In genomic region chr20:9912858-9913434, GRCh38 we compare ENCODE assay signal across 8 cellular contexts.
A peak's percentile ranks its signal among the peaks of the same experiment; 100 is the strongest.
DNase-seq lines count a peak whose midpoint lies in the region; ATAC-seq, FAIRE-seq and TF ChIP-seq lines count a peak whose summit lies in the region.

No MANE protein-coding gene starts in this region.

- no peak overlapping the region for H3K4me3 ChIP-seq in bronchial epithelial cell (ENCODE audit: low read depth, low read length)
- no peak overlapping the region for H3K4me3 ChIP-seq in liver (ENCODE audit: low read depth in 1 of 3, low read length in 3 of 3)

- TF ChIP-seq RAD21 in liver (IDR thresholded peaks at IDR 0.05), result peak; percentile 67 to 75

- no peaks in the 10 kb centered on the region for H3K9me3 ChIP-seq in liver (ENCODE audit: control insufficient read depth in 4 of 4, low read length in 3 of 4)

- no peaks in the 10 kb centered on the region for H3K4me1 ChIP-seq in liver (ENCODE audit: control insufficient read depth in 4 of 4, insufficient read depth in 4 of 4, low read length in 3 of 4)

- DNase-seq in AG09319 (ENCODE audit: extremely low read depth, low read depth) (peak; percentile 4), HTR-8/SVneo (ENCODE audit: insufficient read length, low spot score) (peak; percentile 20), SHP77 (lab: John Stamatoyannopoulos, UW) (peak; percentile 38 to 54), bronchial epithelial cell (ENCODE audit: low read depth) (peak; percentile 43), superior temporal gyrus (ENCODE audit: extremely low spot score) (peak; percentile 92)

- TF ChIP-seq CTCF in AG09319 (IDR thresholded peaks at IDR 0.05; ENCODE audit: low read depth, low read length) (peak; percentile 89), GM12872 (IDR thresholded peaks at IDR 0.05; ENCODE audit: insufficient read depth, low read depth, low read length) (peak; percentile 71; the same call in 2 of the 3 replicates), bronchial epithelial cell (IDR thresholded peaks at IDR 0.05; ENCODE audit: insufficient read depth, low read length, severe bottlenecking) (peak; percentile 68), liver (IDR thresholded peaks at IDR 0.05; ENCODE audit: low read depth, low read length, missing input control) (peak; percentile 74)

- no peak overlapping the region for H3K27ac ChIP-seq in liver (ENCODE audit: low read depth in 1 of 2, low read length in 2 of 2)

- no peaks in the 10 kb centered on the region for H3K36me3 ChIP-seq in bronchial epithelial cell (ENCODE audit: control insufficient read depth, insufficient read depth, low read length)
- H3K36me3 ChIP-seq in liver (ENCODE audit: control insufficient read depth in 4 of 4, insufficient read depth in 3 of 4, low read depth in 1 of 4, low read length in 3 of 4), result no peaks in the 10 kb centered on the region

- no peak for ATAC-seq in HG02588 (IDR thresholded peaks at IDR 0.05; ENCODE audit: unreplicated experiment)

- H3K27me3 ChIP-seq in bronchial epithelial cell (ENCODE audit: control insufficient read depth, insufficient read depth, low read length) (peaks cover 2% of the 10 kb centered on the region), liver (ENCODE audit: control insufficient read depth in 4 of 4, insufficient read depth in 4 of 4, low read length in 3 of 4) (peaks cover 0 to 7% (median 2%) of the 10 kb centered on the region in 4 donors)

- 3% methylated on average over 8 of the region's 8 CpGs for WGBS in liver

- no peak overlapping the region for H3K9ac ChIP-seq in liver (ENCODE audit: low read depth in 1 of 2, low read length in 2 of 2)

- FAIRE-seq in HTR-8/SVneo (lab: Jason Lieb, UNC) (no peak), bronchial epithelial cell (lab: Jason Lieb, UNC) (no peak)

TF ChIP-seq in liver, 16 proteins besides CTCF, POLR2A, EP300 and RAD21:
- no peak for TF ChIP-seq EGR1 (IDR thresholded peaks at IDR 0.05; ENCODE audit: low read depth in 2 of 2)
- no peak for TF ChIP-seq JUND (IDR thresholded peaks at IDR 0.05)
- no peak for TF ChIP-seq REST (IDR thresholded peaks at IDR 0.05)
- no peak for TF ChIP-seq YY1 (IDR thresholded peaks at IDR 0.05)
- no peak for TF ChIP-seq MAX (IDR thresholded peaks at IDR 0.05)
- TF ChIP-seq ATF3 (IDR thresholded peaks at IDR 0.05), result no peak
- TF ChIP-seq TAF1 (conservative IDR thresholded peaks at IDR 0.05), result no peak
- TF ChIP-seq FOXA2 (IDR thresholded peaks at IDR 0.05), result no peak
- TF ChIP-seq HNF4A (conservative IDR thresholded peaks at IDR 0.05), result no peak
- TF ChIP-seq NR2F2 (IDR thresholded peaks at IDR 0.05), result no peak
- no peak for TF ChIP-seq HNF4G (IDR thresholded peaks at IDR 0.05)
- no peak for TF ChIP-seq ZBTB33 (IDR thresholded peaks at IDR 0.05)
- TF ChIP-seq SP1 (IDR thresholded peaks at IDR 0.05), result no peak
- no peak for TF ChIP-seq GABPA (IDR thresholded peaks at IDR 0.05 in 1 of 2, conservative IDR thresholded peaks at IDR 0.05 in 1 of 2)
- no peak for TF ChIP-seq RXRA (IDR thresholded peaks at IDR 0.05)
- TF ChIP-seq FOXA1 (IDR thresholded peaks at IDR 0.05), result no peak

Comparison
In these comparisons a context has a peak if more than half of its experiments do, and no peak if none do; other contexts are left out.
1. DNase-seq: peak in every context shown above with its lines; median percentile 92 in superior temporal gyrus; 46 in SHP77; 43 in bronchial epithelial cell; 20 in HTR-8/SVneo; 4 in AG09319.